Comparison of ENCODE assay signal across 17 cellular contexts in the genomic region with DNA sequence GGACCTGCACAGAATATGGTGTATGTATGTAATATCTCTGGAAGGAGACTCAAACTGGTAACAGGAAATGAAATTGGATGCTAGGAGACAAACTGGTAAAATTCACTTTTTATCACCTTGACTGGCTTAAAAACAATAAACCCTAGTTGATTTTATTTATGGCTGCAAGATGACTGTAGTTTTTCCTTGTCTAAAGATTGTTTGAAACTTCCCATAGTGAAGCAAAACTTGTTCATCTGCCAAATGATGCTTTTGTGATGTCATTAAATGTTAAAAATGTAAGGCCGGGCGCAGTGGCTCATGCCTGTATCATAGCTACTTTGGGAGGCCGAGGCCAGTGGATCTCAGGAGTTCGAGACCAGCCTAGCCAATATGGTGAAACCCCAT. TPM values are rescaled to one million over a fixed set of nuclear protein-coding genes. Genes with fewer than 3 reads are reported as not detected.
A peak's percentile ranks its signal among the peaks of the same experiment; 100 is the strongest.
DNase-seq lines count a peak whose midpoint lies in the region; ATAC-seq and TF ChIP-seq lines count a peak whose summit lies in the region.
"Had no signal": no experiment of that assay in that cellular context is flagged by ENCODE, and none has a peak within 500 bp of the region (broad histone marks: within the 10 kb centered on the region; RNA-seq: fewer than 3 reads in every experiment).

No MANE protein-coding gene starts in this region.

- H3K9me3 ChIP-seq in thoracic aorta: no peaks in the 10 kb centered on the region
- H3K9me3 ChIP-seq: Caco-2 had no signal

- TF ChIP-seq CTCF in fibroblast of villous mesenchyme (IDR thresholded peaks at IDR 0.05; ENCODE audit: insufficient read depth, low read depth, low read length) (no peak), thoracic aorta (IDR thresholded peaks at IDR 0.05) (no peak)

- H3K27me3 ChIP-seq in thoracic aorta (replicated peaks; ENCODE audit: insufficient read depth): no peaks in the 10 kb centered on the region

- in situ Hi-C loops in KBM-7 (cut with MboI; ENCODE audit: low pct_unique_long_range_greater_than_20kb, low sequenced_read_pairs): no loop called here

- no peak for ATAC-seq in activated T-cell treated with anti-CD3 and anti-CD28 coated beads, Interleukin-2, amount 50 U/mL, for 72 hours (replicated peaks in 1 of 2)
- ATAC-seq in thoracic aorta (ENCODE audit: insufficient number of reproducible peaks, low FRiP score, low read depth) (no peak), HG02938 (IDR thresholded peaks at IDR 0.05; ENCODE audit: unreplicated experiment) (no peak)
- ATAC-seq: HCT116 had no signal

- H3K36me3 ChIP-seq in thoracic aorta: peaks cover 24% of the 10 kb centered on the region

- peaks cover 6 to 57% of the 10 kb centered on the region in 2 donors for H3K4me1 ChIP-seq in thoracic aorta (ENCODE audit: control insufficient read depth in 1 of 2, low read depth in 2 of 2)

- no peaks in the 10 kb centered on the region for H3K9me3 Mint-ChIP-seq in activated T-cell treated with anti-CD3 and anti-CD28 coated beads, Interleukin-2, amount 50 U/mL, for 24 hours
- H3K9me3 Mint-ChIP-seq in activated T-cell treated with anti-CD3 and anti-CD28 coated beads, Interleukin-2, amount 50 U/mL, for 72 hours: no peaks in the 10 kb centered on the region
- H3K9me3 Mint-ChIP-seq: activated T-helper 2 cell treated with anti-CD3 and anti-CD28 coated beads, Interferon-gamma antibody, Interleukin-2, Interleukin-4, amounts not matched to agents 10 μg/mL and 5 μg/mL and 100 μg/mL, durations not matched to agents 14 hours and 24 hours and 36 hours; brain had no signal

- no peaks in the 10 kb centered on the region for H3K27me3 Mint-ChIP-seq in activated T-cell treated with anti-CD3 and anti-CD28 coated beads, Interleukin-2, amount 50 U/mL, for 24 hours
- H3K27me3 Mint-ChIP-seq in activated T-cell treated with anti-CD3 and anti-CD28 coated beads, Interleukin-2, amount 50 U/mL, for 72 hours (ENCODE audit: low read depth): no peaks in the 10 kb centered on the region

- peaks cover 69% of the 10 kb centered on the region for H3K36me3 Mint-ChIP-seq in activated T-cell treated with anti-CD3 and anti-CD28 coated beads, Interleukin-2, amount 50 U/mL, for 24 hours (ENCODE audit: low read depth)
- H3K36me3 Mint-ChIP-seq in activated T-cell treated with anti-CD3 and anti-CD28 coated beads, Interleukin-2, amount 50 U/mL, for 72 hours (ENCODE audit: insufficient read depth in 2 of 2): peaks cover 8 to 32% of the 10 kb centered on the region in 2 donors

- no peak for DNase-seq in activated T-cell treated with anti-CD3 and anti-CD28 coated beads, Interleukin-2, amount 50 U/mL, for 24 hours
- no peak for DNase-seq in activated T-cell treated with anti-CD3 and anti-CD28 coated beads, Interleukin-2, amount 50 U/mL, for 72 hours
- DNase-seq in fibroblast of villous mesenchyme (ENCODE audit: low read depth): peak; percentile 22
- no peak for DNase-seq in thoracic aorta (ENCODE audit: low spot score)
- DNase-seq in KBM-7: no peak
- DNase-seq: Caco-2; effector memory CD4-positive, alpha-beta T cell; MV-4-11; stimulated activated CD4-positive, alpha-beta T cell treated with anti-CD3 and anti-CD28 coated beads, Interleukin-1b, Interleukin-23, amount 100 ng/mL, for 48 hours; SW 1271 had no signal

- H3K4me3 ChIP-seq in fibroblast of villous mesenchyme (ENCODE audit: low read depth, low read length): no peak overlapping the region
- H3K4me3 ChIP-seq in thoracic aorta: no peak overlapping the region

- H3K27ac Mint-ChIP-seq in activated T-cell treated with anti-CD3 and anti-CD28 coated beads, Interleukin-2, amount 50 U/mL, for 24 hours: peak overlapping the region; percentile 61
- H3K27ac Mint-ChIP-seq in activated T-cell treated with anti-CD3 and anti-CD28 coated beads, Interleukin-2, amount 50 U/mL, for 72 hours: no peak overlapping the region

- peak overlapping the region; percentile 8 to 71 for H3K27ac ChIP-seq in thoracic aorta

- peaks cover 45% of the 10 kb centered on the region for H3K4me1 Mint-ChIP-seq in activated T-cell treated with anti-CD3 and anti-CD28 coated beads, Interleukin-2, amount 50 U/mL, for 24 hours (ENCODE audit: low read depth)
- peaks cover 51% of the 10 kb centered on the region for H3K4me1 Mint-ChIP-seq in activated T-cell treated with anti-CD3 and anti-CD28 coated beads, Interleukin-2, amount 50 U/mL, for 72 hours (ENCODE audit: low read depth)

- H3K4me3 Mint-ChIP-seq in activated T-cell treated with anti-CD3 and anti-CD28 coated beads, Interleukin-2, amount 50 U/mL, for 24 hours: no peak overlapping the region
- H3K4me3 Mint-ChIP-seq in activated T-cell treated with anti-CD3 and anti-CD28 coated beads, Interleukin-2, amount 50 U/mL, for 72 hours: no peak overlapping the region
- H3K4me3 Mint-ChIP-seq: brain had no signal

RNA-seq across cellular contexts. Expression of a gene that starts 2.5 kb away (rescaled TPM):
- 100 to 1,000 TPM; 183 to 210 TPM for total RNA-seq in activated T-cell treated with anti-CD3 and anti-CD28 coated beads, Interleukin-2, amount 50 U/mL, for 72 hours
- 29.4 and 30.9 TPM in 2 replicates for total RNA-seq in fibroblast of villous mesenchyme
- 10 to 100 TPM; 47.5 to 75.0 TPM for total RNA-seq in thoracic aorta

RNA-seq across cellular contexts. Expression of a gene that starts 15.7 kb away (rescaled TPM):
- 100 to 1,000 TPM; 427 to 457 TPM for total RNA-seq in activated T-cell treated with anti-CD3 and anti-CD28 coated beads, Interleukin-2, amount 50 U/mL, for 72 hours
- 223 and 268 TPM in 2 replicates for total RNA-seq in fibroblast of villous mesenchyme
- 100 to 1,000 TPM; 153 to 167 TPM for total RNA-seq in thoracic aorta

RNA-seq across cellular contexts. Expression of a gene that starts 21.4 kb away (rescaled TPM):
- total RNA-seq in activated T-cell treated with anti-CD3 and anti-CD28 coated beads, Interleukin-2, amount 50 U/mL, for 72 hours: 1 to 10 TPM; 2.3 to 4.1 TPM
- total RNA-seq in fibroblast of villous mesenchyme (0.43 TPM in 1 of 2 replicates, not detected in the other), thoracic aorta (1 to 10 TPM in 1 of 2 donors, not detected in 1; 3.5 TPM)
- total RNA-seq: kidney epithelial cell, pulmonary artery endothelial cell had no signal

RNA-seq across cellular contexts. Expression of a gene that starts 44.0 kb away (rescaled TPM):
- total RNA-seq in activated T-cell treated with anti-CD3 and anti-CD28 coated beads, Interleukin-2, amount 50 U/mL, for 72 hours: 100 to 1,000 TPM; 122 to 151 TPM
- 1.3 TPM in 2 replicates for total RNA-seq in fibroblast of villous mesenchyme
- total RNA-seq in thoracic aorta: 1 to 10 TPM; 4.7 to 5.5 TPM

RNA-seq across cellular contexts. Expression of a gene that starts 45.1 kb away (rescaled TPM):
- not detected for total RNA-seq in activated T-cell treated with anti-CD3 and anti-CD28 coated beads, Interleukin-2, amount 50 U/mL, for 72 hours
- total RNA-seq in fibroblast of villous mesenchyme: not detected in 2 replicates
- total RNA-seq in thoracic aorta: 1 to 10 TPM in 1 of 2 donors, not detected in 1; 2.0 TPM
- total RNA-seq: activated T-helper 2 cell treated with anti-CD3 and anti-CD28 coated beads, Interferon-gamma antibody, Interleukin-2, Interleukin-4, amounts not matched to agents 10 μg/mL and 5 μg/mL and 100 μg/mL, durations not matched to agents 14 hours and 24 hours and 36 hours; Caco-2; glomerular endothelial cell; kidney epithelial cell; pulmonary artery endothelial cell had no signal
